Comparison of ENCODE assay signal across 1 cellular context in the genomic region with DNA sequence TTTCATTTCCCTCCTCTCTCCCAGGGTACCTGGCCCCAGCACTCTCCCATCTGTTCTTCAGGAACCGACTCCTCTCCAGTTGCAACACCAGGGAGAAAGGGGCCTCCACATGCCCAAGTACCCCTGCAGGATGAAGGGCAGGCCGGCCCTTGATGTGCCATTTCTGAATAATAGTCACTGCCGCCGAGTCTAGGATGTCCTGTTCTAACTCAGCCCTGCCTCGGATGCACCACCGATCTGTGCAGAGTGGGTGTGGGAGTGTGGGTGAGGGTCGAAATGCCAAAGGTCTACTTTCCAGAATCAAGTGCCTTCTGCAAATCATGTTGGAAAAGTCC.
TF ChIP-seq lines count a peak whose summit lies in the region.

No MANE protein-coding gene starts in this region.

TF ChIP-seq in IMR-90, 13 proteins besides CTCF, POLR2A, EP300 and RAD21:
- TF ChIP-seq MAFK (IDR thresholded peaks at IDR 0.05; ENCODE audit: low read depth, low read length) (no peak), RCOR1 (IDR thresholded peaks at IDR 0.05; ENCODE audit: insufficient replicate concordance, low read length) (no peak)
